In the genomic region with DNA sequence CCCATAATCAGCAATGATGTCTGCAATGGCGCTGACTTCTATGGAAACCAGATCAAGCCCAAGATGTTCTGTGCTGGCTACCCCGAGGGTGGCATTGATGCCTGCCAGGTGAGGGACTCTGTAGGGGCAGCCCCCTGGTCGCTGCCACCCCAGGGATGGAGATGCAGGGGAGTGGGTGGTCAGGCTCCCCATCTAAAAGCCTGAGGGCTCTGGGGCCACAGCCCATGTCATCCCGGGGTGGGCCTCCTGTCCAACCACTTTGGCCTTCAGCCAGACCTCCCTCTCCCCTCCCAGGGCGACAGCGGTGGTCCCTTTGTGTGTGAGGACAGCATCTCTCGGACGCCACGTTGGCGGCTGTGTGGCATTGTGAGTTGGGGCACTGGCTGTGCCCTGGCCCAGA, we compare ENCODE assay signal across 27 cellular contexts. TPM values are rescaled to one million over a fixed set of nuclear protein-coding genes. Genes with fewer than 3 reads are reported as not detected.
DNase-seq lines count a peak whose midpoint lies in the region; ATAC-seq, FAIRE-seq and TF ChIP-seq lines count a peak whose summit lies in the region.
"Had no signal": no experiment of that assay in that cellular context is flagged by ENCODE, and none has a peak within 500 bp of the region (broad histone marks: within the 10 kb centered on the region; RNA-seq: fewer than 3 reads in every experiment).

No MANE protein-coding gene starts in this region.

- TF ChIP-seq CTCF in HepG2 (CRISPR knock-in tag; IDR thresholded peaks at IDR 0.05) = no peak
- no peak for TF ChIP-seq CTCF in activated CD8-positive, alpha-beta T cell treated with anti-CD3 and anti-CD28 coated beads for 36 hours (IDR thresholded peaks at IDR 0.05)
- no peak for TF ChIP-seq CTCF in Calu3 (IDR thresholded peaks at IDR 0.05; ENCODE audit: unreplicated experiment)

- no peaks in the 10 kb centered on the region for H4K20me1 ChIP-seq in BLaER1 treated with 17β-estradiol and CSF1 and Interleukin-3, amounts not matched to agents 10 nM and 100 nM
- no peaks in the 10 kb centered on the region for H4K20me1 ChIP-seq in HepG2 (ENCODE audit: insufficient read depth, low read length)

- DNase-seq in HepG2 (ENCODE audit: low spot score) (no peak), Calu3 (no peak), glomerular visceral epithelial cell (ENCODE audit: extremely low spot score) (no peak)
- no peak for DNase-seq in stimulated activated effector memory CD8-positive, alpha-beta T cell treated with anti-CD3 and anti-CD28 coated beads, Interleukin-12 subunit alpha, Interleukin-12 subunit beta, amount 100 ng/mL, for 72 hours (ENCODE audit: low spot score in 2 of 2)
- DNase-seq in activated CD8-positive, alpha-beta T cell treated with anti-CD3 and anti-CD28 coated beads for 36 hours = no peak
- DNase-seq: 8988T; ACHN; AML-193; BE2C; Caco-2; CD4-positive, CD25-positive, alpha-beta regulatory T cell; CD8-positive, alpha-beta T cell; DMS 273 treated with DMSO at 0.1 percent for 48 hours; DMS79; EL; GDM1; GM23248 had no signal

- H3K4me3 Mint-ChIP-seq in stimulated activated effector memory CD8-positive, alpha-beta T cell treated with anti-CD3 and anti-CD28 coated beads, Interleukin-12 subunit alpha, Interleukin-12 subunit beta, amount 100 ng/mL, for 72 hours = no peak overlapping the region
- no peak overlapping the region for H3K4me3 Mint-ChIP-seq in activated CD8-positive, alpha-beta T cell treated with anti-CD3 and anti-CD28 coated beads for 36 hours
- no peak overlapping the region for H3K4me3 Mint-ChIP-seq in Calu3 (ENCODE audit: low read depth, unreplicated experiment)
- H3K4me3 Mint-ChIP-seq: CD4-positive, CD25-positive, alpha-beta regulatory T cell; CD8-positive, alpha-beta T cell had no signal

- intact Hi-C loops in HepG2 (cut with micrococcal nuclease; ENCODE audit: unreplicated experiment) = no loop called here
- intact Hi-C loops in activated CD8-positive, alpha-beta T cell treated with anti-CD3 and anti-CD28 coated beads for 36 hours (cut with micrococcal nuclease) = no loop called here
- intact Hi-C loops in Calu3 (cut with micrococcal nuclease; ENCODE audit: unreplicated experiment) = loop anchor here (10.0 kb wide), 1 partner anchor 149 kb away; no protein-coding TSS in a partner anchor

- no peak for FAIRE-seq in HepG2 (lab: Jason Lieb, UNC)
- FAIRE-seq: A549, D721Med, GM12891, GM18507 had no signal

- H3K9me3 ChIP-seq in BLaER1 treated with 17β-estradiol and CSF1 and Interleukin-3, amounts not matched to agents 10 nM and 100 nM (replicated peaks in 1 of 11) = peaks cover 3 to 12% (median 6%) of the 10 kb centered on the region in 11 experiments; a peak in 20 of 22 replicates
- peaks cover 8% of the 10 kb centered on the region for H3K9me3 ChIP-seq in HepG2 (ENCODE audit: low read length)
- H3K9me3 ChIP-seq: BE2C had no signal

- ATAC-seq in HepG2 (no peak; the same call in 2 of the 3 replicates), esophagus mucosa (no peak)
- no peak for ATAC-seq in stimulated activated effector memory CD8-positive, alpha-beta T cell treated with anti-CD3 and anti-CD28 coated beads, Interleukin-12 subunit alpha, Interleukin-12 subunit beta, amount 100 ng/mL, for 72 hours
- no peak for ATAC-seq in activated CD8-positive, alpha-beta T cell treated with anti-CD3 and anti-CD28 coated beads for 36 hours
- ATAC-seq: CD8-positive, alpha-beta T cell had no signal

- H3K27me3 ChIP-seq in BLaER1 treated with 17β-estradiol and CSF1 and Interleukin-3, amounts not matched to agents 10 nM and 100 nM = no peaks in the 10 kb centered on the region
- H3K27me3 ChIP-seq in HepG2 (ENCODE audit: control insufficient read depth in 1 of 2, insufficient read depth in 2 of 2, low read length in 2 of 2) = no peaks in the 10 kb centered on the region; a peak in 1 of 5 replicates
- H3K27me3 ChIP-seq: BE2C had no signal

- peak overlapping the region in 8 of 11 experiments; percentile 51 to 77 (median 64); a peak in 10 of 22 replicates for H3K27ac ChIP-seq in BLaER1 treated with 17β-estradiol and CSF1 and Interleukin-3, amounts not matched to agents 10 nM and 100 nM
- peak overlapping the region; percentile 29 for H3K27ac ChIP-seq in cingulate gyrus (ENCODE audit: low read depth, low read length)
- H3K27ac ChIP-seq in HepG2 (ENCODE audit: extremely low read length, insufficient read depth, low read length) = no peak overlapping the region
- H3K27ac ChIP-seq: A549, C4-2B, GM23248 had no signal

- H3K4me1 Mint-ChIP-seq in stimulated activated effector memory CD8-positive, alpha-beta T cell treated with anti-CD3 and anti-CD28 coated beads, Interleukin-12 subunit alpha, Interleukin-12 subunit beta, amount 100 ng/mL, for 72 hours = peaks cover 18% of the 10 kb centered on the region
- H3K4me1 Mint-ChIP-seq in activated CD8-positive, alpha-beta T cell treated with anti-CD3 and anti-CD28 coated beads for 36 hours (ENCODE audit: low read depth) = peaks cover 20% of the 10 kb centered on the region
- peaks cover 34% of the 10 kb centered on the region for H3K4me1 Mint-ChIP-seq in Calu3 (ENCODE audit: low read depth, unreplicated experiment)

- H3K36me3 Mint-ChIP-seq in stimulated activated effector memory CD8-positive, alpha-beta T cell treated with anti-CD3 and anti-CD28 coated beads, Interleukin-12 subunit alpha, Interleukin-12 subunit beta, amount 100 ng/mL, for 72 hours = no peaks in the 10 kb centered on the region
- no peaks in the 10 kb centered on the region for H3K36me3 Mint-ChIP-seq in activated CD8-positive, alpha-beta T cell treated with anti-CD3 and anti-CD28 coated beads for 36 hours (ENCODE audit: low read depth)
- H3K36me3 Mint-ChIP-seq in Calu3 (ENCODE audit: insufficient read depth, unreplicated experiment) = no peaks in the 10 kb centered on the region
- H3K36me3 Mint-ChIP-seq: CD4-positive, CD25-positive, alpha-beta regulatory T cell; CD8-positive, alpha-beta T cell had no signal

- BruUV-seq in HepG2 (replicated peaks; lab: Mats Ljungman, UMichigan) (no TSS peak), Calu3 (replicated peaks; lab: Mats Ljungman, UMichigan) (no TSS peak)

- H2AFZ ChIP-seq in HepG2 (ENCODE audit: low read length) = no peak overlapping the region
- H2AFZ ChIP-seq: GM23248 had no signal

- no peaks in the 10 kb centered on the region for H3K36me3 ChIP-seq in BLaER1 treated with 17β-estradiol and CSF1 and Interleukin-3, amounts not matched to agents 10 nM and 100 nM
- no peaks in the 10 kb centered on the region for H3K36me3 ChIP-seq in HepG2 (replicated peaks in 1 of 2; ENCODE audit: control insufficient read depth in 1 of 2, insufficient read depth in 2 of 2, low read length in 2 of 2)
- H3K36me3 ChIP-seq: BE2C, HAP-1 had no signal

- no peak for TF ChIP-seq EP300 in HepG2 (IDR thresholded peaks at IDR 0.05; ENCODE audit: low read depth in 2 of 2, low read length in 2 of 2)
- no peak for TF ChIP-seq EP300 in HepG2 (CRISPR knock-in tag; IDR thresholded peaks at IDR 0.05; ENCODE audit: borderline replicate concordance)

- TF ChIP-seq POLR2A in HepG2 (IDR thresholded peaks at IDR 0.05; ENCODE audit: insufficient read depth in 1 of 2, low read depth in 2 of 2, low read length in 2 of 2) = no peak; a peak in 1 of 4 replicates

- 68% methylated on average over 4 of the region's 10 CpGs for WGBS in HepG2 (ENCODE audit: low lambda C conversion rate)

- peak overlapping the region in 1 of 11 experiments; percentile 10; a peak in 1 of 22 replicates for H3K4me2 ChIP-seq in BLaER1 treated with 17β-estradiol and CSF1 and Interleukin-3, amounts not matched to agents 10 nM and 100 nM
- no peak overlapping the region for H3K4me2 ChIP-seq in HepG2 (ENCODE audit: low read depth, low read length)
- H3K4me2 ChIP-seq: A549 had no signal

- no peaks in the 10 kb centered on the region for H3K9me3 Mint-ChIP-seq in stimulated activated effector memory CD8-positive, alpha-beta T cell treated with anti-CD3 and anti-CD28 coated beads, Interleukin-12 subunit alpha, Interleukin-12 subunit beta, amount 100 ng/mL, for 72 hours
- peaks cover 5% of the 10 kb centered on the region for H3K9me3 Mint-ChIP-seq in activated CD8-positive, alpha-beta T cell treated with anti-CD3 and anti-CD28 coated beads for 36 hours
- H3K9me3 Mint-ChIP-seq in Calu3 (ENCODE audit: low read depth, unreplicated experiment) = no peaks in the 10 kb centered on the region

- H3K79me2 ChIP-seq in HepG2 (ENCODE audit: insufficient read depth, low read length) = no peaks in the 10 kb centered on the region

- in situ Hi-C loops in HepG2 (cut with HindIII; ENCODE audit: extremely low pct_ligation_motif_present, low pct_unique_long_range_greater_than_20kb) = loop anchor here (5.0 kb wide), 1 partner anchor 72 kb away; the partner anchor contains the start of genes FXYD1 and LGI4

- CTCF ChIA-PET in HepG2 (lab: Yijun Ruan, JAX; ENCODE audit: low intra/inter-chr PET ratio, low total read pairs) (no interaction called here), Calu3 (lab: Charles Lee) (interaction anchor here (0.7 to 0.9 kb wide), 2 partner anchors 76 to 221 kb away, joined by 3 read pairs; no protein-coding TSS in a partner anchor)
- CTCF ChIA-PET in activated CD8-positive, alpha-beta T cell treated with anti-CD3 and anti-CD28 coated beads for 36 hours (lab: Charles Lee) = interaction anchor here (1.0 to 2.0 kb wide), 4 partner anchors 21 to 291 kb away, joined by 3 to 7 read pairs (median 3); no protein-coding TSS in a partner anchor

- peak overlapping the region; percentile 40 for H3K27ac Mint-ChIP-seq in stimulated activated effector memory CD8-positive, alpha-beta T cell treated with anti-CD3 and anti-CD28 coated beads, Interleukin-12 subunit alpha, Interleukin-12 subunit beta, amount 100 ng/mL, for 72 hours
- H3K27ac Mint-ChIP-seq in activated CD8-positive, alpha-beta T cell treated with anti-CD3 and anti-CD28 coated beads for 36 hours = no peak overlapping the region
- H3K27ac Mint-ChIP-seq in Calu3 (ENCODE audit: unreplicated experiment) = no peak overlapping the region
- H3K27ac Mint-ChIP-seq: CD4-positive, CD25-positive, alpha-beta regulatory T cell; CD8-positive, alpha-beta T cell had no signal

- H3K27me3 Mint-ChIP-seq in activated CD8-positive, alpha-beta T cell treated with anti-CD3 and anti-CD28 coated beads for 36 hours = no peaks in the 10 kb centered on the region
- H3K27me3 Mint-ChIP-seq in Calu3 (ENCODE audit: unreplicated experiment) = no peaks in the 10 kb centered on the region

- peaks cover 0 to 35% (median 12%) of the 10 kb centered on the region in 10 experiments; a peak in 11 of 20 replicates for H3K4me1 ChIP-seq in BLaER1 treated with 17β-estradiol and CSF1 and Interleukin-3, amounts not matched to agents 10 nM and 100 nM
- H3K4me1 ChIP-seq in HepG2 (ENCODE audit: insufficient read depth, low read length) = peaks cover 20% of the 10 kb centered on the region
- H3K4me1 ChIP-seq: BE2C, Caco-2 had no signal

- peak overlapping the region in 1 of 11 experiments; percentile 13; a peak in 1 of 22 replicates for H3K9ac ChIP-seq in BLaER1 treated with 17β-estradiol and CSF1 and Interleukin-3, amounts not matched to agents 10 nM and 100 nM
- H3K9ac ChIP-seq in HepG2 (ENCODE audit: insufficient read depth, low read depth, low read length) = no peak overlapping the region
- H3K9ac ChIP-seq: GM23248 had no signal

- POLR2A ChIA-PET in HepG2 (lab: Yijun Ruan, JAX) = no interaction called here
- POLR2A ChIA-PET in activated CD8-positive, alpha-beta T cell treated with anti-CD3 and anti-CD28 coated beads for 36 hours (lab: Charles Lee) = no interaction called here

- no peak for TF ChIP-seq RAD21 in HepG2 (CRISPR knock-in tag; IDR thresholded peaks at IDR 0.05)

- H3K4me3 ChIP-seq in BLaER1 treated with 17β-estradiol and CSF1 and Interleukin-3, amounts not matched to agents 10 nM and 100 nM = no peak overlapping the region
- no peak overlapping the region for H3K4me3 ChIP-seq in HepG2 (replicated peaks in 1 of 3; ENCODE audit: insufficient read depth in 1 of 3, low read depth in 2 of 3, low read length in 3 of 3)
- H3K4me3 ChIP-seq: A549, GM23248, HAP-1 had no signal

RNA-seq across cellular contexts. Expression of gene HPN, which starts 24.1 kb away (rescaled TPM):
- total RNA-seq in HepG2 (2016; rRNA removed; fragmentation: Illumina TruSeq; extraction: Trizol) = 23.9 and 46.7 TPM in 2 replicates
- total RNA-seq in HepG2 (2016; cell fraction: cytosol; rRNA removed; fragmentation: Illumina TruSeq; extraction: Trizol; ENCODE audit: low read depth) = 42.7 and 50.6 TPM in 2 replicates
- total RNA-seq in HepG2 (2016; cell fraction: insoluble cytoplasmic fraction; rRNA removed; fragmentation: Illumina TruSeq; extraction: Trizol) = 21.2 and 50.0 TPM in 2 replicates
- total RNA-seq in HepG2 (2016; cell fraction: membrane; rRNA removed; fragmentation: Illumina TruSeq; extraction: Trizol) = 54.3 and 66.8 TPM in 2 replicates
- total RNA-seq in HepG2 (2016; cell fraction: nucleus; rRNA removed; fragmentation: Illumina TruSeq; extraction: Trizol) = 45.3 and 57.3 TPM in 2 replicates
- 261 and 364 TPM in 2 replicates for polyA plus RNA-seq in HepG2 (2011; rRNA removed)
- polyA plus RNA-seq in HepG2 (2011; cell fraction: cytosol; rRNA removed) = 287 and 379 TPM in 2 replicates
- polyA plus RNA-seq in HepG2 (2011; cell fraction: nucleus; rRNA removed) = 902 and 1,132 TPM in 2 replicates
- polyA plus RNA-seq in HepG2 (2012) = 157 and 225 TPM in 2 replicates
- polyA plus RNA-seq in HepG2 (2016; cell fraction: cytosol; fragmentation: Illumina TruSeq; extraction: Trizol; ENCODE audit: low read depth) = 63.0 and 76.1 TPM in 2 replicates
- polyA plus RNA-seq in HepG2 (2016; cell fraction: insoluble cytoplasmic fraction; fragmentation: Illumina TruSeq; extraction: Trizol; ENCODE audit: low read depth) = 32.2 and 40.3 TPM in 2 replicates
- polyA plus RNA-seq in HepG2 (2016; cell fraction: membrane; fragmentation: Illumina TruSeq; extraction: Trizol; ENCODE audit: low read depth) = 76.4 and 86.0 TPM in 2 replicates
- 121 and 129 TPM in 2 replicates for polyA plus RNA-seq in HepG2 (2016; cell fraction: nucleus; fragmentation: Illumina TruSeq; extraction: Trizol; ENCODE audit: insufficient read depth, low read depth)
- polyA minus RNA-seq in HepG2 (2011; rRNA and poly(A)+ RNA removed; ENCODE audit: low replicate concordance) = 189 TPM in 1 of 2 replicates, not detected in the other
- polyA minus RNA-seq in HepG2 (2011; cell fraction: cytosol; rRNA and poly(A)+ RNA removed) = 86.7 and 119 TPM in 2 replicates
- polyA minus RNA-seq in HepG2 (2011; cell fraction: nucleus; rRNA and poly(A)+ RNA removed) = 78.7 and 86.0 TPM in 2 replicates
- under 1 TPM in 1 of 2 experiments, not detected in 1; 0.11 TPM for total RNA-seq in activated CD8-positive, alpha-beta T cell treated with anti-CD3 and anti-CD28 coated beads for 36 hours
- total RNA-seq in Calu3 (2022) = 1.4 and 2.2 TPM in 2 replicates
- total RNA-seq in esophagus mucosa = not detected
- total RNA-seq: CD4-positive, CD25-positive, alpha-beta regulatory T cell; CD8-positive, alpha-beta T cell; GM23248; H4 had no signal
- polyA plus RNA-seq: GM23248 had no signal

RNA-seq across cellular contexts. Expression of gene SCN1B, which starts 35.3 kb away (rescaled TPM):
- 1.5 and 2.7 TPM in 2 replicates for total RNA-seq in HepG2 (2016; rRNA removed; fragmentation: Illumina TruSeq; extraction: Trizol)
- total RNA-seq in HepG2 (2016; cell fraction: cytosol; rRNA removed; fragmentation: Illumina TruSeq; extraction: Trizol; ENCODE audit: low read depth) = 4.5 and 6.0 TPM in 2 replicates
- total RNA-seq in HepG2 (2016; cell fraction: insoluble cytoplasmic fraction; rRNA removed; fragmentation: Illumina TruSeq; extraction: Trizol) = 1.1 and 2.5 TPM in 2 replicates
- 6.4 and 8.1 TPM in 2 replicates for total RNA-seq in HepG2 (2016; cell fraction: membrane; rRNA removed; fragmentation: Illumina TruSeq; extraction: Trizol)
- 1.5 and 2.0 TPM in 2 replicates for total RNA-seq in HepG2 (2016; cell fraction: nucleus; rRNA removed; fragmentation: Illumina TruSeq; extraction: Trizol)
- polyA plus RNA-seq in HepG2 (2011; rRNA removed) = 20.1 and 24.5 TPM in 2 replicates
- 14.0 and 14.1 TPM in 2 replicates for polyA plus RNA-seq in HepG2 (2011; cell fraction: cytosol; rRNA removed)
- polyA plus RNA-seq in HepG2 (2011; cell fraction: nucleus; rRNA removed) = 42.7 and 48.8 TPM in 2 replicates
- 5.5 and 5.6 TPM in 2 replicates for polyA plus RNA-seq in HepG2 (2012)
- polyA plus RNA-seq in HepG2 (2016; cell fraction: cytosol; fragmentation: Illumina TruSeq; extraction: Trizol; ENCODE audit: low read depth) = 8.2 and 8.5 TPM in 2 replicates
- polyA plus RNA-seq in HepG2 (2016; cell fraction: insoluble cytoplasmic fraction; fragmentation: Illumina TruSeq; extraction: Trizol; ENCODE audit: low read depth) = 1.9 and 2.0 TPM in 2 replicates
- polyA plus RNA-seq in HepG2 (2016; cell fraction: membrane; fragmentation: Illumina TruSeq; extraction: Trizol; ENCODE audit: low read depth) = 8.0 and 8.2 TPM in 2 replicates
- polyA plus RNA-seq in HepG2 (2016; cell fraction: nucleus; fragmentation: Illumina TruSeq; extraction: Trizol; ENCODE audit: insufficient read depth, low read depth) = 6.6 and 6.8 TPM in 2 replicates
- 0.89 and 10.7 TPM in 2 replicates for polyA minus RNA-seq in HepG2 (2011; rRNA and poly(A)+ RNA removed; ENCODE audit: low replicate concordance)
- polyA minus RNA-seq in HepG2 (2011; cell fraction: cytosol; rRNA and poly(A)+ RNA removed) = 4.2 TPM in 2 replicates
- polyA minus RNA-seq in HepG2 (2011; cell fraction: nucleus; rRNA and poly(A)+ RNA removed) = 10.8 and 11.2 TPM in 2 replicates
- total RNA-seq in activated CD8-positive, alpha-beta T cell treated with anti-CD3 and anti-CD28 coated beads for 36 hours = under 1 TPM; 0.63 to 0.90 TPM
- 1.4 and 2.1 TPM in 2 replicates for total RNA-seq in Calu3 (2022)
- total RNA-seq in esophagus mucosa = 0.88 TPM

RNA-seq across cellular contexts. Expression of gene FXYD3, which starts 50.0 kb away (rescaled TPM):
- not detected in 2 replicates for total RNA-seq in HepG2 (2016; rRNA removed; fragmentation: Illumina TruSeq; extraction: Trizol)
- not detected in 2 replicates for total RNA-seq in HepG2 (2016; cell fraction: cytosol; rRNA removed; fragmentation: Illumina TruSeq; extraction: Trizol; ENCODE audit: low read depth)
- total RNA-seq in HepG2 (2016; cell fraction: insoluble cytoplasmic fraction; rRNA removed; fragmentation: Illumina TruSeq; extraction: Trizol) = not detected in 2 replicates
- total RNA-seq in HepG2 (2016; cell fraction: membrane; rRNA removed; fragmentation: Illumina TruSeq; extraction: Trizol) = not detected in 2 replicates
- total RNA-seq in HepG2 (2016; cell fraction: nucleus; rRNA removed; fragmentation: Illumina TruSeq; extraction: Trizol) = not detected in 2 replicates
- 4.9 and 5.5 TPM in 2 replicates for polyA plus RNA-seq in HepG2 (2011; rRNA removed)
- 2.7 and 4.0 TPM in 2 replicates for polyA plus RNA-seq in HepG2 (2011; cell fraction: cytosol; rRNA removed)
- polyA plus RNA-seq in HepG2 (2011; cell fraction: nucleus; rRNA removed) = 3.8 and 4.8 TPM in 2 replicates
- polyA plus RNA-seq in HepG2 (2012) = 3.1 and 5.9 TPM in 2 replicates
- not detected in 2 replicates for polyA plus RNA-seq in HepG2 (2016; cell fraction: cytosol; fragmentation: Illumina TruSeq; extraction: Trizol; ENCODE audit: low read depth)
- polyA plus RNA-seq in HepG2 (2016; cell fraction: insoluble cytoplasmic fraction; fragmentation: Illumina TruSeq; extraction: Trizol; ENCODE audit: low read depth) = not detected in 2 replicates
- polyA plus RNA-seq in HepG2 (2016; cell fraction: membrane; fragmentation: Illumina TruSeq; extraction: Trizol; ENCODE audit: low read depth) = not detected in 2 replicates
- polyA plus RNA-seq in HepG2 (2016; cell fraction: nucleus; fragmentation: Illumina TruSeq; extraction: Trizol; ENCODE audit: insufficient read depth, low read depth) = not detected in 2 replicates
- polyA minus RNA-seq in HepG2 (2011; rRNA and poly(A)+ RNA removed; ENCODE audit: low replicate concordance) = 1.1 and 15.3 TPM in 2 replicates
- 0.99 TPM in 1 of 2 replicates, not detected in the other for polyA minus RNA-seq in HepG2 (2011; cell fraction: cytosol; rRNA and poly(A)+ RNA removed)
- 2.6 TPM in 1 of 2 replicates, not detected in the other for polyA minus RNA-seq in HepG2 (2011; cell fraction: nucleus; rRNA and poly(A)+ RNA removed)
- total RNA-seq in activated CD8-positive, alpha-beta T cell treated with anti-CD3 and anti-CD28 coated beads for 36 hours = not detected
- 183 and 291 TPM in 2 replicates for total RNA-seq in Calu3 (2022)
- 736 TPM for total RNA-seq in esophagus mucosa
- total RNA-seq: CD4-positive, CD25-positive, alpha-beta regulatory T cell; CD8-positive, alpha-beta T cell; GM23248; H4 had no signal
- polyA plus RNA-seq: CD4-positive, CD25-positive, alpha-beta regulatory T cell; GM23248 had no signal

Comparison
In these comparisons a context has a peak if more than half of its experiments do, and no peak if none do; other contexts are left out.
1. RNA of gene FXYD3, which starts 50.0 kb away (total RNA-seq): 736 TPM in esophagus mucosa (single experiment) and 183 to 291 TPM in Calu3; not detected in HepG2 and not detected in activated CD8-positive, alpha-beta T cell treated with anti-CD3 and anti-CD28 coated beads for 36 hours; every median in the first group is over 100 times any median in the second.